Comparison of ENCODE assay signal across 24 cellular contexts in the genomic region with DNA sequence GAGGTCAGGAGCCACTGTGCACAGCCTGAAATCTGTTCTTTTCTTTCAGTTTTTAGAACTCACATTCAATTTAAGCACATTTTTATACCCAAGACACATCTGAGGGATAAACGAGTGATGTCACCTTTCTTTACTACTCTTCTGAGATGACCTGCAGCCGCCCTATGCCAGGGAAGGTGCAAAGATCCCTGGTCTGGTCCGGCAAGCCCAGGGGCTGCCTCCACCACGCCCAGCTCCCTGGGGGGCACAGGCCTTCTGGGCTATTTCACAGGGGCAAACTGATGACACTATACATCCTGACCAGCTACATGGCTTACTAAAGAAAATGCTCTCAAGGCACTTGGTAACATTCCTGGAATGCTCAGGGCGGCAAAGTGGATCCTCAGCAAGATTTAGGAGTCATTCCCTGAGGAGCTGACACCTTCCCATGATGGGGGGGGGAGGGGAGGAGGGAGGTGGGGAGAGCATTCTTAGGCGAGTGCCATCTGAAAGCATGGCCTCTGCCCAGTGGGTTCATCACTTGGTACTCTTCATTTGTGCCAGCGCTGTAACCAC. TPM values are rescaled to one million over a fixed set of nuclear protein-coding genes. Genes with fewer than 3 reads are reported as not detected.
DNase-seq lines count a peak whose midpoint lies in the region; FAIRE-seq and TF ChIP-seq lines count a peak whose summit lies in the region.
"Had no signal": no experiment of that assay in that cellular context is flagged by ENCODE, and none has a peak within 500 bp of the region (broad histone marks: within the 10 kb centered on the region; RNA-seq: fewer than 3 reads in every experiment).

No MANE protein-coding gene starts in this region.

- peaks cover 47% of the 10 kb centered on the region for H3K36me3 ChIP-seq in osteoblast (ENCODE audit: insufficient read depth, low read length)

- POLR2A ChIA-PET in RWPE1 (lab: Yijun Ruan, JAX; ENCODE audit: low non-redundant PET) = no interaction called here
- POLR2A ChIA-PET in HEK293T (lab: Yijun Ruan, JAX) = interaction anchor here (1.2 kb wide), 1 partner anchor 82 kb away, joined by 3 read pairs; no protein-coding TSS in a partner anchor

- DNase-seq in activated CD8-positive, alpha-beta memory T cell treated with anti-CD3 and anti-CD28 coated beads for 24 hours = peak; percentile 28
- no peak for DNase-seq in activated CD8-positive, alpha-beta memory T cell treated with anti-CD3 and anti-CD28 coated beads, Interleukin-2, amount 50 U/mL, for 48 hours
- peak; percentile 63 for DNase-seq in ELF-1 (ENCODE audit: low read depth, low spot score)
- no peak for DNase-seq in RWPE1 (ENCODE audit: low spot score)
- peak; percentile 68 for DNase-seq in osteoblast (ENCODE audit: insufficient read length, low spot score, missing footprints)
- no peak for DNase-seq in HEK293T (ENCODE audit: extremely low spot score)
- no peak for DNase-seq in NCI-H2107 treated with DMSO at 0.1 percent for 48 hours (lab: John Stamatoyannopoulos, UW; ENCODE audit: unreplicated experiment)
- DNase-seq in RCC 7860 (ENCODE audit: low spot score) = no peak
- DNase-seq: Caco-2; CD4-positive, CD25-positive, alpha-beta regulatory T cell; CD8-positive, alpha-beta T cell; DMS153; DND-41; GDM1; GOT3; H7; HCEC 1CT had no signal

- CTCF ChIA-PET in RWPE1 (lab: Yijun Ruan, JAX) = no interaction called here
- CTCF ChIA-PET in HEK293T (lab: Yijun Ruan, JAX) = interaction anchor here (0.5 kb wide), 1 partner anchor 288 kb away, joined by 3 read pairs; no protein-coding TSS in a partner anchor

- FAIRE-seq in RCC 7860 (lab: Jason Lieb, UNC) = no peak
- FAIRE-seq: A204.1, GM12878, GM18507 had no signal

- H3K4me1 ChIP-seq in osteoblast (ENCODE audit: insufficient read depth, low read length) = no peaks in the 10 kb centered on the region
- H3K4me1 ChIP-seq: Caco-2 had no signal

- no peak overlapping the region for H2AFZ ChIP-seq in osteoblast (ENCODE audit: low read length)

- H3K27me3 ChIP-seq in osteoblast (ENCODE audit: insufficient read depth, low read length) = no peaks in the 10 kb centered on the region
- H3K27me3 ChIP-seq: BLaER1 had no signal

- no peaks in the 10 kb centered on the region for H3K9me3 ChIP-seq in osteoblast (ENCODE audit: low read depth, low read length)
- H3K9me3 ChIP-seq: BLaER1, Caco-2 had no signal

- H3K79me2 ChIP-seq in osteoblast (ENCODE audit: insufficient read depth, low read length) = peaks cover 18% of the 10 kb centered on the region

- no peak overlapping the region for H3K4me2 ChIP-seq in osteoblast (ENCODE audit: insufficient read depth, low read length)
- H3K4me2 ChIP-seq: BLaER1 had no signal

- TF ChIP-seq CTCF in RWPE1 (conservative IDR thresholded peaks at IDR 0.05; ENCODE audit: low read depth) (no peak), osteoblast (IDR thresholded peaks at IDR 0.05; ENCODE audit: extremely low read depth, low read depth, low read length) (no peak)

- H3K27ac ChIP-seq in RWPE1 = 0 out of 2 replicates have a peak overlapping the region, but pooled peaks have one; percentile 11
- no peak overlapping the region for H3K27ac ChIP-seq in osteoblast (ENCODE audit: low read depth, low read length)
- H3K27ac ChIP-seq: 22Rv1, BLaER1, C4-2B had no signal

- H4K20me1 ChIP-seq in osteoblast (ENCODE audit: insufficient read depth, low read length) = peaks cover 5% of the 10 kb centered on the region

- H3K4me3 ChIP-seq in osteoblast (ENCODE audit: insufficient read depth, low read length) = no peak overlapping the region
- H3K4me3 ChIP-seq: BLaER1, GM12878 had no signal

TF ChIP-seq in HEK293T, 16 proteins besides CTCF, POLR2A, EP300 and RAD21:
- TF ChIP-seq FOXA1 (IDR thresholded peaks at IDR 0.05) (no peak), LEF1 (IDR thresholded peaks at IDR 0.05; ENCODE audit: borderline replicate concordance) (no peak), HDGF (IDR thresholded peaks at IDR 0.05; ENCODE audit: borderline replicate concordance) (no peak), FOXK2 (IDR thresholded peaks at IDR 0.05) (no peak), NFRKB (IDR thresholded peaks at IDR 0.05) (no peak), ARNT (IDR thresholded peaks at IDR 0.05) (no peak), PKNOX1 (IDR thresholded peaks at IDR 0.05) (no peak), ZNF384 (IDR thresholded peaks at IDR 0.05) (no peak), BHLHE40 (IDR thresholded peaks at IDR 0.05; ENCODE audit: borderline replicate concordance) (no peak), FOXM1 (IDR thresholded peaks at IDR 0.05; ENCODE audit: borderline replicate concordance) (no peak), ELF4 (IDR thresholded peaks at IDR 0.05) (no peak), CTBP1 (IDR thresholded peaks at IDR 0.05; ENCODE audit: borderline replicate concordance) (no peak), SUZ12 (IDR thresholded peaks at IDR 0.05) (no peak), TARDBP (IDR thresholded peaks at IDR 0.05) (no peak), L3MBTL2 (conservative IDR thresholded peaks at IDR 0.05) (no peak)
TF ChIP-seq in HEK293T: peak in this region for 0.

RNA-seq across cellular contexts. Expression of gene MRAP, which starts 11.3 kb away (rescaled TPM):
- total RNA-seq in osteoblast = 0.59 and 0.72 TPM in 2 replicates
- total RNA-seq: B cell; Caco-2; CD4-positive, CD25-positive, alpha-beta regulatory T cell; CD8-positive, alpha-beta T cell; GM12878; H7 had no signal

RNA-seq across cellular contexts. Expression of gene MIS18A, which starts 31.1 kb away (rescaled TPM):
- 3.8 and 4.3 TPM in 2 replicates for total RNA-seq in osteoblast

Comparison
In these comparisons a context has a peak if more than half of its experiments do, and no peak if none do; other contexts are left out.
1. DNase-seq: peak in activated CD8-positive, alpha-beta memory T cell treated with anti-CD3 and anti-CD28 coated beads for 24 hours (single experiment), ELF-1 (single experiment) and osteoblast (single experiment); none in activated CD8-positive, alpha-beta memory T cell treated with anti-CD3 and anti-CD28 coated beads, Interleukin-2, amount 50 U/mL, for 48 hours (single experiment), RWPE1 (single experiment), HEK293T (single experiment), NCI-H2107 treated with DMSO at 0.1 percent for 48 hours (single experiment) and RCC 7860 (single experiment).